ENCODE assay signal across 8 cellular contexts in the genomic region with DNA sequence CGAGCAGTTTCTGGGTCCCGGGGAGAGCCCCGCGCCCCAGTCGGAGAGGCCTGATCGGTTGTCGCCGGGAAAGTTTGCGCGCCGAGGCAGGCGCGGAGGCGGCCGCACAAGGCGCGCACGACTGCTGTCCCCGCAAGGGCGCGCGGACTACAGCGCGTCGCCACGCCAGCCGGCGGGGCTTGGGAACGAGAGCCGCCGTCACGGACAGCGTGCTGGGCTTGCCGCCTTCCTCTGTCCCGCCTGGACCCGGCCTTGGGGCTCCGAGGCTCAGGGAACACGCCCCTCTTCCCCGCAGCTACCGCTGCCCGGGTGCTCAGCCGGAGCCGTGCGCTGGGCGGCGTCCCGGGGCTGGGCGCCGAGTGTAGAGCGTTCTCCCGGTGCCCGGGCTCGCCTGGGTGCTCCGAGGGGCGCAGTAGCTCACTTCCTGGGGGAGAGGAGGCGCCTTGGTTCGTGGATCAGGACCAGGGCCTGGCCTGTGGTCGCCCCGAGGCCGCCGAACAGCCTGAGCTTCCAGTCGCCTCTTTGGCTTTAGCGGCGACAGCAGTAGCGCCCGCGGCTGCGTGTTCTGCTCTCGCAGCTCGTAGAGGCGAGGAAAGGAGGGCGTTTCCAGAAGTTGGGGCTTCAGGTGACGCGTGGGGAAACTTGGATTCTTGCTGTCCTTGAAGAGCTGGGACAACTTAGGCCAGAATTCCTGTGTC. TPM values are rescaled to one million over a fixed set of nuclear protein-coding genes. Genes with fewer than 3 reads are reported as not detected.
DNase-seq lines count a peak whose midpoint lies in the region; ATAC-seq and TF ChIP-seq lines count a peak whose summit lies in the region.

No MANE protein-coding gene starts in this region.

- H3K27me3 ChIP-seq in adipocyte (replicated peaks; ENCODE audit: control insufficient read depth, insufficient read depth, low read length) (no peaks in the 10 kb centered on the region), heart right ventricle (peaks cover 0 to 22% (median 0%) of the 10 kb centered on the region in 7 donors)

- peak overlapping the region; percentile 99 for H3K9ac ChIP-seq in adipocyte (ENCODE audit: low read length)

- peaks cover 39% of the 10 kb centered on the region for H3K4me1 ChIP-seq in adipocyte (ENCODE audit: control insufficient read depth, insufficient read depth, low read length)
- H3K4me1 ChIP-seq in heart right ventricle, result peaks cover 0 to 30% (median 22%) of the 10 kb centered on the region in 9 donors

- peaks cover 18% of the 10 kb centered on the region for H3K4me1 Mint-ChIP-seq in osteocyte (ENCODE audit: unreplicated experiment)

- peak overlapping the region; percentile 99 for H3K4me3 ChIP-seq in adipocyte (ENCODE audit: low read length)
- peak overlapping the region; percentile 63 to 99 (median 88) for H3K4me3 ChIP-seq in heart right ventricle

- H3K4me3 Mint-ChIP-seq in osteocyte (ENCODE audit: unreplicated experiment), result peak overlapping the region; percentile 90

- DNase-seq in NCI-H748 (lab: John Stamatoyannopoulos, UW; ENCODE audit: unreplicated experiment), result peak; percentile 41
- no peak for DNase-seq in NCI-H748 treated with DMSO at 0.1 percent for 48 hours (lab: John Stamatoyannopoulos, UW)
- peak; percentile 82 for DNase-seq in adipocyte (ENCODE audit: low read depth)
- DNase-seq in heart right ventricle, result peak; percentile 34 to 70
- DNase-seq in osteocyte (ENCODE audit: extremely low spot score, unreplicated experiment), result peak; percentile 87
- no peak for DNase-seq in GF-D8 (lab: John Stamatoyannopoulos, UW)
- no peak for DNase-seq in H4 (ENCODE audit: low spot score)

- intact Hi-C loops in heart right ventricle (cut with DNase I), result loop anchor here in 9 of 10 donors (1.0 to 10.0 kb wide), 20 partner anchors 61 to 351 kb away; no protein-coding TSS in a partner anchor

- peak overlapping the region; percentile 56 to 94 (median 86) for H3K27ac ChIP-seq in heart right ventricle

- peak; percentile 70 to 92 (median 84) for ATAC-seq in heart right ventricle

- TF ChIP-seq CTCF in heart right ventricle (IDR thresholded peaks at IDR 0.05) (peak in 8 of 9 donors; percentile 6 to 69 (median 47)), osteocyte (IDR thresholded peaks at IDR 0.05) (peak; percentile 61)

- WGBS in heart right ventricle, 2 donors, result 0% methylated on average over 74 of the region's 74 CpGs

- no peaks in the 10 kb centered on the region for H3K36me3 Mint-ChIP-seq in osteocyte (ENCODE audit: unreplicated experiment)

- no peaks in the 10 kb centered on the region for H3K9me3 ChIP-seq in adipocyte (ENCODE audit: control insufficient read depth, low read length)
- no peaks in the 10 kb centered on the region for H3K9me3 ChIP-seq in heart right ventricle

- no peaks in the 10 kb centered on the region for H3K36me3 ChIP-seq in adipocyte (ENCODE audit: control insufficient read depth, insufficient read depth, low read length, severe bottlenecking)
- no peaks in the 10 kb centered on the region for H3K36me3 ChIP-seq in heart right ventricle

- peaks cover 4% of the 10 kb centered on the region for H3K27me3 Mint-ChIP-seq in osteocyte (ENCODE audit: unreplicated experiment)

- peak overlapping the region; percentile 79 for H3K27ac Mint-ChIP-seq in osteocyte (ENCODE audit: unreplicated experiment)

- H3K9me3 Mint-ChIP-seq in osteocyte (ENCODE audit: unreplicated experiment), result no peaks in the 10 kb centered on the region

TF ChIP-seq in PFSK-1, 5 proteins besides CTCF, POLR2A, EP300 and RAD21:
- TF ChIP-seq TAF1 (IDR thresholded peaks at IDR 0.05; ENCODE audit: borderline replicate concordance, insufficient read depth, low read length) (no peak), REST (IDR thresholded peaks at IDR 0.05; ENCODE audit: insufficient read depth in 1 of 2, low read depth in 2 of 2, low read length in 2 of 2) (no peak), POLR2AphosphoS5 (IDR thresholded peaks at IDR 0.05; ENCODE audit: low read depth, low read length) (no peak), SIN3A (IDR thresholded peaks at IDR 0.05; ENCODE audit: borderline replicate concordance, insufficient read depth, low read length) (peak; percentile 33; the same call in 1 of the 2 replicates), FOXP2 (optimal IDR thresholded peaks at IDR 0.05; ENCODE audit: borderline replicate concordance, extremely low read depth, extremely low read length, insufficient read depth) (peak; percentile 57)

RNA-seq across cellular contexts. Expression of gene TLN2, which starts 1.4 kb away (rescaled TPM):
- polyA plus RNA-seq in PFSK-1 (2012; ENCODE audit: insufficient read length, low read depth), result 43.7 TPM
- 10 to 100 TPM; 35.5 to 69.0 (median 48.4) TPM for total RNA-seq in heart right ventricle
- polyA plus RNA-seq in heart right ventricle, result 10 to 100 TPM in 1 of 2 donors, 1 to 10 TPM in 1; 9.4 to 25.7 TPM
- total RNA-seq in osteocyte, result 9.9 and 10.4 TPM in 2 replicates
- total RNA-seq in H4 (2014; rRNA removed; shearing (Covaris generic)), result 2.7 and 4.1 TPM in 2 replicates

Comparison
In these comparisons a context has a peak if more than half of its experiments do, and no peak if none do; other contexts are left out.
1. DNase-seq: peak in NCI-H748 (single experiment), adipocyte (single experiment), heart right ventricle (2 of 2) and osteocyte (single experiment); none in NCI-H748 treated with DMSO at 0.1 percent for 48 hours (single experiment), GF-D8 (single experiment) and H4 (single experiment).